ENCODE assay signal across 21 cellular contexts in genomic region chr11:17004486-17005148, GRCh38. TPM values are rescaled to one million over a fixed set of nuclear protein-coding genes. Genes with fewer than 3 reads are reported as not detected.
DNase-seq lines count a peak whose midpoint lies in the region; ATAC-seq and TF ChIP-seq lines count a peak whose summit lies in the region.
"Had no signal": no experiment of that assay in that cellular context is flagged by ENCODE, and none has a peak within 500 bp of the region (broad histone marks: within the 10 kb centered on the region; RNA-seq: fewer than 3 reads in every experiment).

No MANE protein-coding gene starts in this region.

- WGBS in smooth muscle cell (ENCODE audit: low lambda C conversion rate), result 85% methylated on average over 7 of the region's 7 CpGs

- H3K79me2 ChIP-seq in PC-3 (ENCODE audit: low read length), result peaks cover 28% of the 10 kb centered on the region
- no peaks in the 10 kb centered on the region for H3K79me2 ChIP-seq in smooth muscle cell (ENCODE audit: low read depth)

- BruUV-seq in Calu3 (replicated peaks; lab: Mats Ljungman, UMichigan), result no TSS peak
- no TSS peak for BruUV-seq in PC-3 (replicated peaks; lab: Mats Ljungman, UMichigan)

- H3K4me3 Mint-ChIP-seq in Calu3 (ENCODE audit: low read depth, unreplicated experiment) (peak overlapping the region; percentile 38), progenitor cell of endocrine pancreas (ENCODE audit: low read depth) (no peak overlapping the region)
- H3K4me3 Mint-ChIP-seq: CD4-positive, alpha-beta memory T cell had no signal

- TF ChIP-seq CTCF in Calu3 (IDR thresholded peaks at IDR 0.05; ENCODE audit: unreplicated experiment) (no peak), PC-3 (conservative IDR thresholded peaks at IDR 0.05; ENCODE audit: low read depth, low read length) (no peak), progenitor cell of endocrine pancreas (IDR thresholded peaks at IDR 0.05; ENCODE audit: unreplicated experiment) (no peak), smooth muscle cell (IDR thresholded peaks at IDR 0.05; ENCODE audit: borderline replicate concordance, insufficient read depth, poor library complexity, severe bottlenecking) (no peak)

- peak overlapping the region; percentile 9; the same call in 1 of the 2 replicates for H3K4me3 ChIP-seq in PC-3 (ENCODE audit: low read length)
- H3K4me3 ChIP-seq in smooth muscle cell, result no peak overlapping the region
- H3K4me3 ChIP-seq: BLaER1 treated with 17β-estradiol and CSF1 and Interleukin-3, amounts not matched to agents 10 nM and 100 nM; K562 had no signal

- DNase-seq in Calu3, result no peak
- peak; percentile 39 for DNase-seq in PC-3
- no peak for DNase-seq in left colon
- DNase-seq in progenitor cell of endocrine pancreas (ENCODE audit: low spot score, unreplicated experiment), result no peak
- no peak for DNase-seq in smooth muscle cell (lab: John Stamatoyannopoulos, UW; ENCODE audit: unreplicated experiment)
- no peak for DNase-seq in superior temporal gyrus (ENCODE audit: extremely low spot score)
- DNase-seq: AML-193; CD4-positive, alpha-beta memory T cell; COR-L47; DND-41; MM.1S; NCI-H1417; NCI-H1694; NCI-H2029 treated with DMSO at 0.1 percent for 48 hours; NCI-H526 treated with DMSO at 0.1 percent for 48 hours; SHP77 treated with DMSO at 0.1 percent for 48 hours had no signal

- H3K36me3 ChIP-seq in PC-3 (ENCODE audit: low read depth, low read length) (peaks cover 6% of the 10 kb centered on the region; the same call in 1 of the 2 replicates), smooth muscle cell (ENCODE audit: low read depth) (no peaks in the 10 kb centered on the region)
- H3K36me3 ChIP-seq: BLaER1 treated with 17β-estradiol and CSF1 and Interleukin-3, amounts not matched to agents 10 nM and 100 nM had no signal

- H3K4me2 ChIP-seq in PC-3 (ENCODE audit: low read length), result peak overlapping the region; percentile 47
- no peak overlapping the region for H3K4me2 ChIP-seq in smooth muscle cell
- H3K4me2 ChIP-seq: BLaER1 treated with 17β-estradiol and CSF1 and Interleukin-3, amounts not matched to agents 10 nM and 100 nM had no signal

- POLR2A ChIA-PET in PC-3 (lab: Charles Lee; ENCODE audit: unreplicated experiment), result interaction anchor here (0.6 kb wide), 1 partner anchor 1380 kb away, joined by 3 read pairs; no protein-coding TSS in a partner anchor

- peak; percentile 75 for ATAC-seq in PC-3
- peak; percentile 19 for ATAC-seq in left colon
- no peak for ATAC-seq in GM21390 (IDR thresholded peaks at IDR 0.05; ENCODE audit: unreplicated experiment)
- ATAC-seq: K562, Panc1 had no signal

- H3K27ac ChIP-seq in PC-3 (ENCODE audit: low read length) (peak overlapping the region; percentile 64), smooth muscle cell (ENCODE audit: low read depth) (no peak overlapping the region)
- H3K27ac ChIP-seq: BLaER1 treated with 17β-estradiol and CSF1 and Interleukin-3, amounts not matched to agents 10 nM and 100 nM; RWPE1 had no signal

- no peaks in the 10 kb centered on the region for H4K20me1 ChIP-seq in PC-3 (ENCODE audit: low read length)
- no peaks in the 10 kb centered on the region for H4K20me1 ChIP-seq in smooth muscle cell (ENCODE audit: low read depth)
- H4K20me1 ChIP-seq: BLaER1 treated with 17β-estradiol and CSF1 and Interleukin-3, amounts not matched to agents 10 nM and 100 nM had no signal

- no peaks in the 10 kb centered on the region for H3K27me3 ChIP-seq in PC-3 (ENCODE audit: low read length)
- H3K27me3 ChIP-seq in smooth muscle cell (ENCODE audit: low read depth), result no peaks in the 10 kb centered on the region

- intact Hi-C loops in Calu3 (cut with micrococcal nuclease; ENCODE audit: unreplicated experiment), result no loop called here
- intact Hi-C loops in PC-3 (cut with micrococcal nuclease), result no loop called here
- intact Hi-C loops in left colon (cut with DNase I, micrococcal nuclease), result no loop called here

- H3K9me3 ChIP-seq in PC-3 (ENCODE audit: low read length), result no peaks in the 10 kb centered on the region
- no peaks in the 10 kb centered on the region for H3K9me3 ChIP-seq in smooth muscle cell (replicated peaks; ENCODE audit: low read depth)

- H3F3A ChIP-seq in PC-3 (ENCODE audit: low read length, unreplicated experiment) (no peaks in the 10 kb centered on the region), smooth muscle cell (ENCODE audit: low read depth) (no peaks in the 10 kb centered on the region)

- H3K9ac ChIP-seq in PC-3 (ENCODE audit: low read length) (no peak overlapping the region), smooth muscle cell (ENCODE audit: low read depth) (no peak overlapping the region)
- H3K9ac ChIP-seq: BLaER1 treated with 17β-estradiol and CSF1 and Interleukin-3, amounts not matched to agents 10 nM and 100 nM had no signal

- no peaks in the 10 kb centered on the region for H3K9me3 Mint-ChIP-seq in Calu3 (ENCODE audit: low read depth, unreplicated experiment)
- no peaks in the 10 kb centered on the region for H3K9me3 Mint-ChIP-seq in progenitor cell of endocrine pancreas (ENCODE audit: low read depth)
- H3K9me3 Mint-ChIP-seq: CD4-positive, alpha-beta memory T cell had no signal

- no peaks in the 10 kb centered on the region for H3K27me3 Mint-ChIP-seq in Calu3 (ENCODE audit: unreplicated experiment)
- no peaks in the 10 kb centered on the region for H3K27me3 Mint-ChIP-seq in progenitor cell of endocrine pancreas
- H3K27me3 Mint-ChIP-seq: CD4-positive, alpha-beta memory T cell had no signal

- peaks cover 53% of the 10 kb centered on the region for H3K4me1 Mint-ChIP-seq in Calu3 (ENCODE audit: low read depth, unreplicated experiment)
- H3K4me1 Mint-ChIP-seq in progenitor cell of endocrine pancreas (ENCODE audit: low read depth), result peaks cover 9% of the 10 kb centered on the region
- H3K4me1 Mint-ChIP-seq: CD4-positive, alpha-beta memory T cell had no signal

- H3K4me1 ChIP-seq in PC-3 (ENCODE audit: insufficient read depth, low read length) (peaks cover 17% of the 10 kb centered on the region), smooth muscle cell (ENCODE audit: low read depth) (no peaks in the 10 kb centered on the region)
- H3K4me1 ChIP-seq: BLaER1 treated with 17β-estradiol and CSF1 and Interleukin-3, amounts not matched to agents 10 nM and 100 nM had no signal

- CTCF ChIA-PET in Calu3 (lab: Charles Lee) (interaction anchor here (0.9 kb wide), 1 partner anchor 37 kb away, joined by 3 read pairs; no protein-coding TSS in a partner anchor), PC-3 (lab: Charles Lee) (interaction anchor here (0.7 kb wide), 1 partner anchor 122 kb away, joined by 3 read pairs; no protein-coding TSS in a partner anchor)

- H2AFZ ChIP-seq in PC-3 (ENCODE audit: low read length) (0 out of 2 replicates have a peak overlapping the region, but pooled peaks have one; percentile 4), smooth muscle cell (ENCODE audit: low read depth) (no peak overlapping the region)

- H3K27ac Mint-ChIP-seq in Calu3 (ENCODE audit: unreplicated experiment) (peak overlapping the region; percentile 36), progenitor cell of endocrine pancreas (peak overlapping the region; percentile 24)
- H3K27ac Mint-ChIP-seq: CD4-positive, alpha-beta memory T cell had no signal

- H3K9me2 ChIP-seq in PC-3 (replicated peaks; ENCODE audit: low read length), result no peaks in the 10 kb centered on the region

- H3K36me3 Mint-ChIP-seq in Calu3 (ENCODE audit: insufficient read depth, unreplicated experiment), result peaks cover 31% of the 10 kb centered on the region
- peaks cover 5% of the 10 kb centered on the region for H3K36me3 Mint-ChIP-seq in progenitor cell of endocrine pancreas (ENCODE audit: insufficient read depth)

RNA-seq across cellular contexts. Expression of gene PLEKHA7, which starts 9.6 kb away (rescaled TPM):
- total RNA-seq in Calu3 (2022) (138 and 167 TPM in 2 replicates), PC-3 (2014; rRNA removed) (18.4 and 20.7 TPM in 2 replicates), left colon (100 to 1,000 TPM in 1 of 2 donors, 10 to 100 TPM in 1; 81.3 to 110 TPM), progenitor cell of endocrine pancreas (77.1 and 78.7 TPM in 2 replicates), smooth muscle cell (3.5 and 22.2 TPM in 2 replicates)
- polyA plus RNA-seq in smooth muscle cell, result 0.19 and 7.8 TPM in 2 replicates
